ENCODE assay signal across 1 cellular context in the genomic region with DNA sequence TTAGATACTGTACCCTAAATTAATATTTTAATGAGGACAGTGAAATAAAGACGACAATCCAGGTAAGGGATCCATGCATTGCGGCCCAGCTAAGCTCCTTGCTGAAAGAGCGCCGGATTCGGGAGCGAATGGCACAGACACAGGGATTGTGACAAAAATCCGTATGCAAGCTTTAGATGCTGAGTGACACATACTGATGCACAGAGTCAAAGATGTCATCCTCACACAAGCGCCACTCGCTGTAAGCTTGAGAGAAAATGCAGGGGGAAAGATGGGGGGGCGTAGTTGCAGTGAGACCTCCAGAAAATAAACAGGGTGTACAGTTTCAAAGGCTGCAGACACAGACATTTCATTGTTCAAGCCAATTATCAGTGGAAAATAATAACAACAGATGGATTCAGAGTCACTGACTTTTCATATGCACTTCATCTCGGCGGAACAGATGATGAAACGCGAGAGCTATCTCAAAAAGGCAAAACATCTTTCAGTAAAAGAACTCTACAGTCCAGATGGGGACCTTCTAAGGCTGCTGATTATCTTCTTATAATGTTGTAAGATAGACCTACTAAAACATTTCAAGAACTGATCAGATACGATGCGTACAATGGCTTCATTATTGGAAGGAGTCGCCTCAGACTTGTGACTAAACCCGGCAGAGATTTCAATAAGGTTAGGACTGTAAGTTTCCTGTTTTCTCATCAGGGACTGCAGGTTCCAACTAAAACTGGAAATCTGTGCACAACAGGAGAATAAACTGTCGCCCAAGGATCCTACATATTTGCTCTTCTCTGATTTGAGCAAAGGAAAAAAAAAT.
TF ChIP-seq lines count a peak whose summit lies in the region.

No MANE protein-coding gene starts in this region.

TF ChIP-seq in GM23338, 12 proteins besides CTCF, POLR2A, EP300 and RAD21 (continued from another document):
- TF ChIP-seq, protein P1, sequence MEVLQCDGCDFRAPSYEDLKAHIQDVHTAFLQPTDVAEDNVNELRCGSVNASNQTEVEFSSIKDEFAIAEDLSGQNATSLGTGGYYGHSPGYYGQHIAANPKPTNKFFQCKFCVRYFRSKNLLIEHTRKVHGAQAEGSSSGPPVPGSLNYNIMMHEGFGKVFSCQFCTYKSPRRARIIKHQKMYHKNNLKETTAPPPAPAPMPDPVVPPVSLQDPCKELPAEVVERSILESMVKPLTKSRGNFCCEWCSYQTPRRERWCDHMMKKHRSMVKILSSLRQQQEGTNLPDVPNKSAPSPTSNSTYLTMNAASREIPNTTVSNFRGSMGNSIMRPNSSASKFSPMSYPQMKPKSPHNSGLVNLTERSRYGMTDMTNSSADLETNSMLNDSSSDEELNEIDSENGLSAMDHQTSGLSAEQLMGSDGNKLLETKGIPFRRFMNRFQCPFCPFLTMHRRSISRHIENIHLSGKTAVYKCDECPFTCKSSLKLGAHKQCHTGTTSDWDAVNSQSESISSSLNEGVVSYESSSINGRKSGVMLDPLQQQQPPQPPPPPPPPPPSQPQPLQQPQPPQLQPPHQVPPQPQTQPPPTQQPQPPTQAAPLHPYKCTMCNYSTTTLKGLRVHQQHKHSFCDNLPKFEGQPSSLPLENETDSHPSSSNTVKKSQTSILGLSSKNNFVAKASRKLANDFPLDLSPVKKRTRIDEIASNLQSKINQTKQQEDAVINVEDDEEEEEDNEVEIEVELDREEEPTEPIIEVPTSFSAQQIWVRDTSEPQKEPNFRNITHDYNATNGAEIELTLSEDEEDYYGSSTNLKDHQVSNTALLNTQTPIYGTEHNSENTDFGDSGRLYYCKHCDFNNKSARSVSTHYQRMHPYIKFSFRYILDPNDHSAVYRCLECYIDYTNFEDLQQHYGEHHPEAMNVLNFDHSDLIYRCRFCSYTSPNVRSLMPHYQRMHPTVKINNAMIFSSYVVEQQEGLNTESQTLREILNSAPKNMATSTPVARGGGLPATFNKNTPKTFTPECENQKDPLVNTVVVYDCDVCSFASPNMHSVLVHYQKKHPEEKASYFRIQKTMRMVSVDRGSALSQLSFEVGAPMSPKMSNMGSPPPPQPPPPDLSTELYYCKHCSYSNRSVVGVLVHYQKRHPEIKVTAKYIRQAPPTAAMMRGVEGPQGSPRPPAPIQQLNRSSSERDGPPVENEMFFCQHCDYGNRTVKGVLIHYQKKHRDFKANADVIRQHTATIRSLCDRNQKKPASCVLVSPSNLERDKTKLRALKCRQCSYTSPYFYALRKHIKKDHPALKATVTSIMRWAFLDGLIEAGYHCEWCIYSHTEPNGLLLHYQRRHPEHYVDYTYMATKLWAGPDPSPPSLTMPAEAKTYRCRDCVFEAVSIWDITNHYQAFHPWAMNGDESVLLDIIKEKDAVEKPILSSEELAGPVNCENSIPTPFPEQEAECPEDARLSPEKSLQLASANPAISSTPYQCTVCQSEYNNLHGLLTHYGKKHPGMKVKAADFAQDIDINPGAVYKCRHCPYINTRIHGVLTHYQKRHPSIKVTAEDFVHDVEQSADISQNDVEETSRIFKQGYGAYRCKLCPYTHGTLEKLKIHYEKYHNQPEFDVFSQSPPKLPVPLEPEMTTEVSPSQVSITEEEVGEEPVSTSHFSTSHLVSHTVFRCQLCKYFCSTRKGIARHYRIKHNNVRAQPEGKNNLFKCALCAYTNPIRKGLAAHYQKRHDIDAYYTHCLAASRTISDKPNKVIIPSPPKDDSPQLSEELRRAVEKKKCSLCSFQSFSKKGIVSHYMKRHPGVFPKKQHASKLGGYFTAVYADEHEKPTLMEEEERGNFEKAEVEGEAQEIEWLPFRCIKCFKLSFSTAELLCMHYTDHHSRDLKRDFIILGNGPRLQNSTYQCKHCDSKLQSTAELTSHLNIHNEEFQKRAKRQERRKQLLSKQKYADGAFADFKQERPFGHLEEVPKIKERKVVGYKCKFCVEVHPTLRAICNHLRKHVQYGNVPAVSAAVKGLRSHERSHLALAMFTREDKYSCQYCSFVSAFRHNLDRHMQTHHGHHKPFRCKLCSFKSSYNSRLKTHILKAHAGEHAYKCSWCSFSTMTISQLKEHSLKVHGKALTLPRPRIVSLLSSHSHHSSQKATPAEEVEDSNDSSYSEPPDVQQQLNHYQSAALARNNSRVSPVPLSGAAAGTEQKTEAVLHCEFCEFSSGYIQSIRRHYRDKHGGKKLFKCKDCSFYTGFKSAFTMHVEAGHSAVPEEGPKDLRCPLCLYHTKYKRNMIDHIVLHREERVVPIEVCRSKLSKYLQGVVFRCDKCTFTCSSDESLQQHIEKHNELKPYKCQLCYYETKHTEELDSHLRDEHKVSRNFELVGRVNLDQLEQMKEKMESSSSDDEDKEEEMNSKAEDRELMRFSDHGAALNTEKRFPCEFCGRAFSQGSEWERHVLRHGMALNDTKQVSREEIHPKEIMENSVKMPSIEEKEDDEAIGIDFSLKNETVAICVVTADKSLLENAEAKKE (CRISPR knock-in tag; IDR thresholded peaks at IDR 0.05) = no peak
- no peak for TF ChIP-seq EZH2 (IDR thresholded peaks at IDR 0.05; ENCODE audit: low read depth, unreplicated experiment)
- TF ChIP-seq NANOG (IDR thresholded peaks at IDR 0.05; ENCODE audit: borderline replicate concordance) = no peak
- TF ChIP-seq, protein P2, sequence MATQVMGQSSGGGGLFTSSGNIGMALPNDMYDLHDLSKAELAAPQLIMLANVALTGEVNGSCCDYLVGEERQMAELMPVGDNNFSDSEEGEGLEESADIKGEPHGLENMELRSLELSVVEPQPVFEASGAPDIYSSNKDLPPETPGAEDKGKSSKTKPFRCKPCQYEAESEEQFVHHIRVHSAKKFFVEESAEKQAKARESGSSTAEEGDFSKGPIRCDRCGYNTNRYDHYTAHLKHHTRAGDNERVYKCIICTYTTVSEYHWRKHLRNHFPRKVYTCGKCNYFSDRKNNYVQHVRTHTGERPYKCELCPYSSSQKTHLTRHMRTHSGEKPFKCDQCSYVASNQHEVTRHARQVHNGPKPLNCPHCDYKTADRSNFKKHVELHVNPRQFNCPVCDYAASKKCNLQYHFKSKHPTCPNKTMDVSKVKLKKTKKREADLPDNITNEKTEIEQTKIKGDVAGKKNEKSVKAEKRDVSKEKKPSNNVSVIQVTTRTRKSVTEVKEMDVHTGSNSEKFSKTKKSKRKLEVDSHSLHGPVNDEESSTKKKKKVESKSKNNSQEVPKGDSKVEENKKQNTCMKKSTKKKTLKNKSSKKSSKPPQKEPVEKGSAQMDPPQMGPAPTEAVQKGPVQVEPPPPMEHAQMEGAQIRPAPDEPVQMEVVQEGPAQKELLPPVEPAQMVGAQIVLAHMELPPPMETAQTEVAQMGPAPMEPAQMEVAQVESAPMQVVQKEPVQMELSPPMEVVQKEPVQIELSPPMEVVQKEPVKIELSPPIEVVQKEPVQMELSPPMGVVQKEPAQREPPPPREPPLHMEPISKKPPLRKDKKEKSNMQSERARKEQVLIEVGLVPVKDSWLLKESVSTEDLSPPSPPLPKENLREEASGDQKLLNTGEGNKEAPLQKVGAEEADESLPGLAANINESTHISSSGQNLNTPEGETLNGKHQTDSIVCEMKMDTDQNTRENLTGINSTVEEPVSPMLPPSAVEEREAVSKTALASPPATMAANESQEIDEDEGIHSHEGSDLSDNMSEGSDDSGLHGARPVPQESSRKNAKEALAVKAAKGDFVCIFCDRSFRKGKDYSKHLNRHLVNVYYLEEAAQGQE (IDR thresholded peaks at IDR 0.05; ENCODE audit: unreplicated experiment) = no peak
- TF ChIP-seq CREB1 (CRISPR knock-in tag; IDR thresholded peaks at IDR 0.05; ENCODE audit: low read depth) = no peak
- TF ChIP-seq JUNB (IDR thresholded peaks at IDR 0.05; ENCODE audit: unreplicated experiment) = no peak
- TF ChIP-seq ZNF114 (CRISPR knock-in tag; IDR thresholded peaks at IDR 0.05) = no peak
